In genomic region chr3:23726811-23727548, GRCh38 we compare ENCODE assay signal across 1 cellular context.
TF ChIP-seq lines count a peak whose summit lies in the region.

No MANE protein-coding gene starts in this region.

TF ChIP-seq in SK-N-SH treated with all-trans-retinoic acid at 6 μM for 48 hours, 23 proteins besides CTCF, POLR2A, EP300 and RAD21 (continued from another document):
- no peak for TF ChIP-seq TSHZ2 (CRISPR knock-in tag; IDR thresholded peaks at IDR 0.05)
- TF ChIP-seq SNAI2 (CRISPR knock-in tag; IDR thresholded peaks at IDR 0.05), result no peak
- TF ChIP-seq ZFP30 (CRISPR knock-in tag; IDR thresholded peaks at IDR 0.05), result no peak
- TF ChIP-seq BACH2 (CRISPR knock-in tag; IDR thresholded peaks at IDR 0.05; ENCODE audit: borderline replicate concordance), result no peak
- TF ChIP-seq ARNTL (CRISPR knock-in tag; IDR thresholded peaks at IDR 0.05; ENCODE audit: borderline replicate concordance, low read depth), result no peak
- no peak for TF ChIP-seq GLIS3 (CRISPR knock-in tag; IDR thresholded peaks at IDR 0.05)
- TF ChIP-seq ESRRG (CRISPR knock-in tag; IDR thresholded peaks at IDR 0.05), result no peak
- TF ChIP-seq CSRNP3 (CRISPR knock-in tag; IDR thresholded peaks at IDR 0.05), result no peak
